ENCODE assay signal across 25 cellular contexts in the genomic region with DNA sequence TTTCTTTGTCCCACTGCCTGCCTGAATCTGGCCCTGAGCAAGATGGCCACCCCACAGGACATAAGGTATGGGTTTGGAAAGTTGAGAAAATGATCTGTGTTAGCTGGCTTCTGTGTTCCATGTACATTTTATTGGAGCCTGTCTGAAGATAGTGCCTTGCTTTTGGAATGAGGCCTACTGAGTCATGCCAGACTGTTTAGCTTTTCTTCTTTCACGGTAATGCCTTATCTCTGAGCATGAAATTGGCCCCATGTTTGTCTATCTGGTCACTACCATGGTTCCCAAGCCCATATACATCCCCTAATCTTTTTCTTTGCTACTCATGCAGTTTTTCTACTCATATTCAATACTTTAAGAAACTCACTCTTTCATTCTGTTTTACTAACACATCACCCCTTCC.
DNase-seq lines count a peak whose midpoint lies in the region; ATAC-seq and TF ChIP-seq lines count a peak whose summit lies in the region.
"Had no signal": no experiment of that assay in that cellular context is flagged by ENCODE, and none has a peak within 500 bp of the region (broad histone marks: within the 10 kb centered on the region; RNA-seq: fewer than 3 reads in every experiment).

No MANE protein-coding gene starts in this region.

- no peak overlapping the region for H4K8ac ChIP-seq in trophoblast cell (ENCODE audit: low read depth, low read length)

- H3K27me3 ChIP-seq in trophoblast cell (ENCODE audit: insufficient read depth, low read length) = no peaks in the 10 kb centered on the region
- no peaks in the 10 kb centered on the region for H3K27me3 ChIP-seq in SK-N-SH (ENCODE audit: insufficient read depth)
- H3K27me3 ChIP-seq: dorsolateral prefrontal cortex, hepatocyte, left lung, SJSA1, upper lobe of left lung had no signal

- H4K91ac ChIP-seq in trophoblast cell (ENCODE audit: low read depth, low read length) = no peak overlapping the region

- H3F3A ChIP-seq in SK-N-SH (replicated peaks; ENCODE audit: insufficient read depth) = no peaks in the 10 kb centered on the region

- POLR2A ChIA-PET in SK-N-SH (lab: Yijun Ruan, JAX) = no interaction called here

- CTCF ChIA-PET in SK-N-SH (lab: Yijun Ruan, JAX) = interaction anchor here (1.4 to 1.7 kb wide), 2 partner anchors 10 to 49 kb away, joined by 5 read pairs; no protein-coding TSS in a partner anchor

- H3K4me1 ChIP-seq in trophoblast cell (ENCODE audit: control insufficient read depth in 1 of 2, insufficient read depth in 2 of 2, low read length in 2 of 2) (peaks cover 13 to 17% of the 10 kb centered on the region in 2 experiments), SK-N-SH (ENCODE audit: control insufficient read depth in 1 of 2, insufficient read depth in 2 of 2, low read depth in 1 of 2, low read length in 1 of 2) (no peaks in the 10 kb centered on the region)
- H3K4me1 ChIP-seq: left lung, upper lobe of left lung had no signal

- no peak overlapping the region for H2BK120ac ChIP-seq in trophoblast cell (ENCODE audit: insufficient read depth, low read length, poor library complexity)

- no CpG with 5 or more reads among the region's 1 CpG for WGBS in trophoblast cell (ENCODE audit: extremely low coverage, insufficient coverage, insufficient read length)
- 60% methylated on average over 1 of the region's 1 CpG for whole genome bisulfite sequencing in SK-N-SH (ENCODE audit: low lambda C conversion rate)

- H3K4me2 ChIP-seq in trophoblast cell (ENCODE audit: low read length) (no peak overlapping the region), SK-N-SH (no peak overlapping the region)
- H3K4me2 ChIP-seq: hepatocyte had no signal

- peaks cover 2% of the 10 kb centered on the region for H3K79me1 ChIP-seq in trophoblast cell (ENCODE audit: low read length)

- H3K9ac ChIP-seq in trophoblast cell (ENCODE audit: low read length) = no peak overlapping the region
- no peak overlapping the region for H3K9ac ChIP-seq in SK-N-SH

- H3K9me3 ChIP-seq in trophoblast cell (ENCODE audit: insufficient read depth, low read depth, low read length) (no peaks in the 10 kb centered on the region), SK-N-SH (no peaks in the 10 kb centered on the region)
- H3K9me3 ChIP-seq: left lung, SJSA1, upper lobe of left lung had no signal

- no peak overlapping the region for H2AK5ac ChIP-seq in trophoblast cell (ENCODE audit: low read length)

- no peak overlapping the region for H3K18ac ChIP-seq in trophoblast cell (ENCODE audit: low read length)

- H2AFZ ChIP-seq in trophoblast cell (ENCODE audit: insufficient read depth, low read length, poor library complexity) = no peak overlapping the region
- no peak overlapping the region for H2AFZ ChIP-seq in SK-N-SH (ENCODE audit: low read depth)
- H2AFZ ChIP-seq: hepatocyte had no signal

- no peak overlapping the region for H4K12ac ChIP-seq in trophoblast cell (ENCODE audit: low read depth, low read length)

- no peak overlapping the region for H2BK5ac ChIP-seq in trophoblast cell (ENCODE audit: low read depth, low read length, poor library complexity)

- no peak overlapping the region for H3K23ac ChIP-seq in trophoblast cell (ENCODE audit: low read length)

- H3K9me2 ChIP-seq in SK-N-SH = no peaks in the 10 kb centered on the region

- no peak overlapping the region for H2BK12ac ChIP-seq in trophoblast cell (ENCODE audit: low read length)

- H3K4ac ChIP-seq in trophoblast cell (ENCODE audit: low read depth, low read length) = no peak overlapping the region

- TF ChIP-seq CTCF in cardiac fibroblast (IDR thresholded peaks at IDR 0.05; ENCODE audit: low read depth, low read length) = no peak
- TF ChIP-seq CTCF in SK-N-SH (IDR thresholded peaks at IDR 0.05) = no peak

- H3K14ac ChIP-seq in trophoblast cell (ENCODE audit: low read length) = no peak overlapping the region

- H3K79me2 ChIP-seq in trophoblast cell (ENCODE audit: control insufficient read depth, insufficient read depth, low read length, poor library complexity) = no peaks in the 10 kb centered on the region
- H3K79me2 ChIP-seq in SK-N-SH (ENCODE audit: insufficient read depth) = no peaks in the 10 kb centered on the region
- H3K79me2 ChIP-seq: hepatocyte had no signal

- no peak for ATAC-seq in HG02623 (IDR thresholded peaks at IDR 0.05; ENCODE audit: unreplicated experiment)
- ATAC-seq: CD8-positive, alpha-beta T cell; HCT116; left lung; naive thymus-derived CD4-positive, alpha-beta T cell had no signal

- peak; percentile 24 for DNase-seq in GM03348 (ENCODE audit: low spot score)
- peak; percentile 88 for DNase-seq in RPMI7951 (ENCODE audit: low read depth)
- DNase-seq in cardiac fibroblast (ENCODE audit: low read depth in 2 of 2) = peak; percentile 29 to 34
- DNase-seq in trophoblast cell = peak; percentile 17 to 48
- DNase-seq in SK-N-SH = no peak
- DNase-seq in HuH-7.5 (ENCODE audit: low spot score) = no peak
- DNase-seq in NCI-H2081 (lab: John Stamatoyannopoulos, UW) = no peak
- DNase-seq: activated CD8-positive, alpha-beta memory T cell treated with anti-CD3 and anti-CD28 coated beads for 24 hours; activated T-cell treated with anti-CD3 and anti-CD28 coated beads, Interleukin-2, amount 50 U/mL, for 1 hour; amygdala; CD8-positive, alpha-beta T cell; DMS153; dorsolateral prefrontal cortex; foreskin melanocyte; KG1; left lung; naive thymus-derived CD4-positive, alpha-beta T cell; NCI-H1436 treated with DMSO at 0.1 percent for 48 hours; stimulated activated CD4-positive, alpha-beta T cell treated with anti-CD3 and anti-CD28 coated beads, Interleukin-2, amount 100 ng/mL, for 24 hours; upper lobe of left lung had no signal

- H4K20me1 ChIP-seq in SK-N-SH (ENCODE audit: insufficient read depth) = no peaks in the 10 kb centered on the region

- TF ChIP-seq RAD21 in SK-N-SH (IDR thresholded peaks at IDR 0.05; ENCODE audit: low read length) = no peak

- TF ChIP-seq EP300 in SK-N-SH (IDR thresholded peaks at IDR 0.05; ENCODE audit: borderline replicate concordance in 1 of 2, low read depth in 1 of 2, low read length in 1 of 2) = no peak

- H3K4me3 ChIP-seq in cardiac fibroblast (replicated peaks in 1 of 2; ENCODE audit: low read depth in 2 of 2, low read length in 2 of 2) (no peak overlapping the region), trophoblast cell (ENCODE audit: low read depth, low read length) (no peak overlapping the region), SK-N-SH (ENCODE audit: low read depth in 2 of 2, low read length in 1 of 2) (no peak overlapping the region)
- H3K4me3 ChIP-seq: dorsolateral prefrontal cortex, hepatocyte, left lung, SJSA1, skin epidermis, upper lobe of left lung had no signal

- H3K36me3 ChIP-seq in trophoblast cell (ENCODE audit: control insufficient read depth in 1 of 2, insufficient read depth in 2 of 2, low read length in 2 of 2) (no peaks in the 10 kb centered on the region), SK-N-SH (replicated peaks in 1 of 2; ENCODE audit: control insufficient read depth in 1 of 2, insufficient read depth in 2 of 2, low read length in 1 of 2) (no peaks in the 10 kb centered on the region)
- H3K36me3 ChIP-seq: left lung, SJSA1, upper lobe of left lung had no signal

- H3K27ac ChIP-seq in trophoblast cell (ENCODE audit: low read depth, low read length) (no peak overlapping the region), SK-N-SH (ENCODE audit: low read depth in 2 of 2, low read length in 1 of 2) (no peak overlapping the region)
- H3K27ac ChIP-seq: dorsolateral prefrontal cortex, hepatocyte, left lung, SJSA1, skin epidermis, upper lobe of left lung had no signal

TF ChIP-seq in SK-N-SH, 30 proteins besides CTCF, POLR2A, EP300 and RAD21 (continues in another document):
- TF ChIP-seq, protein P1, sequence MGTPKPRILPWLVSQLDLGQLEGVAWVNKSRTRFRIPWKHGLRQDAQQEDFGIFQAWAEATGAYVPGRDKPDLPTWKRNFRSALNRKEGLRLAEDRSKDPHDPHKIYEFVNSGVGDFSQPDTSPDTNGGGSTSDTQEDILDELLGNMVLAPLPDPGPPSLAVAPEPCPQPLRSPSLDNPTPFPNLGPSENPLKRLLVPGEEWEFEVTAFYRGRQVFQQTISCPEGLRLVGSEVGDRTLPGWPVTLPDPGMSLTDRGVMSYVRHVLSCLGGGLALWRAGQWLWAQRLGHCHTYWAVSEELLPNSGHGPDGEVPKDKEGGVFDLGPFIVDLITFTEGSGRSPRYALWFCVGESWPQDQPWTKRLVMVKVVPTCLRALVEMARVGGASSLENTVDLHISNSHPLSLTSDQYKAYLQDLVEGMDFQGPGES (IDR thresholded peaks at IDR 0.05; ENCODE audit: low read depth, low read length) = no peak
- TF ChIP-seq SIN3A (IDR thresholded peaks at IDR 0.05; ENCODE audit: borderline replicate concordance, low read depth, low read length) = no peak
- TF ChIP-seq, protein P2, sequence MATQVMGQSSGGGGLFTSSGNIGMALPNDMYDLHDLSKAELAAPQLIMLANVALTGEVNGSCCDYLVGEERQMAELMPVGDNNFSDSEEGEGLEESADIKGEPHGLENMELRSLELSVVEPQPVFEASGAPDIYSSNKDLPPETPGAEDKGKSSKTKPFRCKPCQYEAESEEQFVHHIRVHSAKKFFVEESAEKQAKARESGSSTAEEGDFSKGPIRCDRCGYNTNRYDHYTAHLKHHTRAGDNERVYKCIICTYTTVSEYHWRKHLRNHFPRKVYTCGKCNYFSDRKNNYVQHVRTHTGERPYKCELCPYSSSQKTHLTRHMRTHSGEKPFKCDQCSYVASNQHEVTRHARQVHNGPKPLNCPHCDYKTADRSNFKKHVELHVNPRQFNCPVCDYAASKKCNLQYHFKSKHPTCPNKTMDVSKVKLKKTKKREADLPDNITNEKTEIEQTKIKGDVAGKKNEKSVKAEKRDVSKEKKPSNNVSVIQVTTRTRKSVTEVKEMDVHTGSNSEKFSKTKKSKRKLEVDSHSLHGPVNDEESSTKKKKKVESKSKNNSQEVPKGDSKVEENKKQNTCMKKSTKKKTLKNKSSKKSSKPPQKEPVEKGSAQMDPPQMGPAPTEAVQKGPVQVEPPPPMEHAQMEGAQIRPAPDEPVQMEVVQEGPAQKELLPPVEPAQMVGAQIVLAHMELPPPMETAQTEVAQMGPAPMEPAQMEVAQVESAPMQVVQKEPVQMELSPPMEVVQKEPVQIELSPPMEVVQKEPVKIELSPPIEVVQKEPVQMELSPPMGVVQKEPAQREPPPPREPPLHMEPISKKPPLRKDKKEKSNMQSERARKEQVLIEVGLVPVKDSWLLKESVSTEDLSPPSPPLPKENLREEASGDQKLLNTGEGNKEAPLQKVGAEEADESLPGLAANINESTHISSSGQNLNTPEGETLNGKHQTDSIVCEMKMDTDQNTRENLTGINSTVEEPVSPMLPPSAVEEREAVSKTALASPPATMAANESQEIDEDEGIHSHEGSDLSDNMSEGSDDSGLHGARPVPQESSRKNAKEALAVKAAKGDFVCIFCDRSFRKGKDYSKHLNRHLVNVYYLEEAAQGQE (IDR thresholded peaks at IDR 0.05; ENCODE audit: low read depth, low read length) = no peak
- no peak for TF ChIP-seq NFIC (IDR thresholded peaks at IDR 0.05; ENCODE audit: borderline replicate concordance)
- no peak for TF ChIP-seq CHD2 (IDR thresholded peaks at IDR 0.05; ENCODE audit: low read length, partially characterized antibody)
- TF ChIP-seq SMC3 (IDR thresholded peaks at IDR 0.05; ENCODE audit: low read depth, low read length) = no peak
- TF ChIP-seq MXI1 (IDR thresholded peaks at IDR 0.05; ENCODE audit: low read depth, low read length) = no peak
- TF ChIP-seq FOXM1 (IDR thresholded peaks at IDR 0.05; ENCODE audit: low read depth) = no peak
- TF ChIP-seq MEF2A (IDR thresholded peaks at IDR 0.05; ENCODE audit: borderline replicate concordance, low read depth) = no peak

Comparison
In these comparisons a context has a peak if more than half of its experiments do, and no peak if none do; other contexts are left out.
1. DNase-seq: peak in GM03348 (single experiment), RPMI7951 (single experiment), cardiac fibroblast (2 of 2) and trophoblast cell (2 of 2); none in SK-N-SH (single experiment), HuH-7.5 (single experiment) and NCI-H2081 (0 of 2).